ENCODE assay signal across 19 cellular contexts in genomic region chr3:24591661-24592555, GRCh38.
A peak's percentile ranks its signal among the peaks of the same experiment; 100 is the strongest.
DNase-seq lines count a peak whose midpoint lies in the region; ATAC-seq and TF ChIP-seq lines count a peak whose summit lies in the region.
"Had no signal": no experiment of that assay in that cellular context is flagged by ENCODE, and none has a peak within 500 bp of the region (broad histone marks: within the 10 kb centered on the region; RNA-seq: fewer than 3 reads in every experiment).

No MANE protein-coding gene starts in this region.

- no peak overlapping the region for H3K9ac ChIP-seq in HCT116 (ENCODE audit: low read length)

- H4K20me1 ChIP-seq in HCT116 (ENCODE audit: insufficient read depth), result no peaks in the 10 kb centered on the region

- no peak overlapping the region for H2AFZ ChIP-seq in HCT116 (ENCODE audit: low read depth, low read length, poor library complexity, severe bottlenecking)

- no peaks in the 10 kb centered on the region for H3K9me3 Mint-ChIP-seq in activated CD4-positive, alpha-beta T cell treated with anti-CD3 and anti-CD28 coated beads for 36 hours (ENCODE audit: low read depth)
- H3K9me3 Mint-ChIP-seq: activated CD4-positive, alpha-beta memory T cell treated with anti-CD3 and anti-CD28 coated beads for 36 hours had no signal

- no peaks in the 10 kb centered on the region; the same call in 1 of the 2 replicates for H3K27me3 ChIP-seq in HCT116 (ENCODE audit: insufficient read depth, low read length)
- no peaks in the 10 kb centered on the region for H3K27me3 ChIP-seq in RWPE2 (ENCODE audit: insufficient read depth, poor library complexity, severe bottlenecking)
- H3K27me3 ChIP-seq: thyroid gland had no signal

- no peak for TF ChIP-seq POLR2A in HCT116 (IDR thresholded peaks at IDR 0.05; ENCODE audit: borderline replicate concordance, extremely low read depth, insufficient read depth, insufficient read length)

- CTCF ChIA-PET in HCT116 (lab: Charles Lee), result no interaction called here
- CTCF ChIA-PET in activated CD4-positive, alpha-beta T cell treated with anti-CD3 and anti-CD28 coated beads for 36 hours (lab: Charles Lee), result no interaction called here
- CTCF ChIA-PET in GM10248 (lab: Yijun Ruan, JAX), result interaction anchor here (1.3 to 1.9 kb wide), 2 partner anchors 11 to 17 kb away, joined by 3 to 6 read pairs; no protein-coding TSS in a partner anchor

- H3K36me3 ChIP-seq in HCT116 (ENCODE audit: control insufficient read depth in 1 of 2, insufficient read depth in 2 of 2, low read length in 2 of 2) (no peaks in the 10 kb centered on the region), RWPE2 (ENCODE audit: low read depth) (no peaks in the 10 kb centered on the region)
- H3K36me3 ChIP-seq: neutrophil, thyroid gland had no signal

- DNase-seq in A172 (ENCODE audit: low spot score) (peak; percentile 12), HCT116 (ENCODE audit: low read depth, low spot score) (no peak), RWPE2 (ENCODE audit: low spot score) (peak; percentile 80), glomerular visceral epithelial cell (ENCODE audit: extremely low spot score) (peak; percentile 32), GM19238 (ENCODE audit: insufficient read length, low spot score) (no peak), GM10248 (ENCODE audit: extremely low spot score) (no peak)
- no peak for DNase-seq in activated CD4-positive, alpha-beta T cell treated with anti-CD3 and anti-CD28 coated beads for 36 hours
- DNase-seq: ACHN; activated CD4-positive, alpha-beta memory T cell treated with anti-CD3 and anti-CD28 coated beads for 36 hours; activated effector memory CD4-positive, alpha-beta T cell treated with anti-CD3 and anti-CD28 coated beads, Interleukin-2, amount 50 U/mL, for 16 hours; central memory CD4-positive, alpha-beta T cell; DMS79; hypothalamus; SHP77; stimulated activated CD4-positive, alpha-beta T cell treated with anti-CD3 and anti-CD28 coated beads, Interleukin-12 subunit alpha, Interleukin-12 subunit beta, amount 100 ng/mL, for 4 hours; thyroid gland had no signal

- POLR2A ChIA-PET in HCT116 (lab: Charles Lee) (no interaction called here), GM10248 (lab: Yijun Ruan, JAX) (no interaction called here)
- POLR2A ChIA-PET in activated CD4-positive, alpha-beta T cell treated with anti-CD3 and anti-CD28 coated beads for 36 hours (lab: Charles Lee), result no interaction called here

- H3K4me1 Mint-ChIP-seq in activated CD4-positive, alpha-beta T cell treated with anti-CD3 and anti-CD28 coated beads for 36 hours, result no peaks in the 10 kb centered on the region

- H3K9me3 ChIP-seq in HCT116 (ENCODE audit: control insufficient read depth in 1 of 2, insufficient read depth in 1 of 2, low read depth in 1 of 2, low read length in 2 of 2) (no peaks in the 10 kb centered on the region), RWPE2 (ENCODE audit: severe bottlenecking) (no peaks in the 10 kb centered on the region)
- H3K9me3 ChIP-seq: neutrophil, thyroid gland had no signal

- H3K4me3 ChIP-seq in HCT116 (replicated peaks in 1 of 2; ENCODE audit: low read depth in 1 of 2, low read length in 2 of 2), result no peak overlapping the region
- no peak overlapping the region for H3K4me3 ChIP-seq in RWPE2 (ENCODE audit: severe bottlenecking)
- H3K4me3 ChIP-seq: thyroid gland had no signal

- peaks cover 0 to 12% of the 10 kb centered on the region in 2 experiments; a peak in 2 of 4 replicates for H3K4me1 ChIP-seq in HCT116 (ENCODE audit: control insufficient read depth in 1 of 2, insufficient read depth in 2 of 2, low read length in 2 of 2)
- H3K4me1 ChIP-seq in RWPE2 (ENCODE audit: insufficient read depth, poor library complexity, severe bottlenecking), result peaks cover 46% of the 10 kb centered on the region

- H3K4me2 ChIP-seq in HCT116 (ENCODE audit: low read length), result peak overlapping the region; percentile 26

- TF ChIP-seq CTCF in HCT116 (IDR thresholded peaks at IDR 0.05 in 2 of 3, conservative IDR thresholded peaks at IDR 0.05 in 1 of 3; ENCODE audit: borderline replicate concordance in 1 of 3, insufficient read depth in 1 of 3, low read depth in 2 of 3, low read length in 2 of 3) (no peak), RWPE2 (IDR thresholded peaks at IDR 0.05; ENCODE audit: poor library complexity, severe bottlenecking) (no peak), GM10248 (IDR thresholded peaks at IDR 0.05; ENCODE audit: control extremely low read depth, extremely low read depth, low read depth, missing control alignments) (no peak)

- H3K27ac ChIP-seq in HCT116 (ENCODE audit: low read depth, low read length) (no peak overlapping the region), RWPE2 (ENCODE audit: poor library complexity, severe bottlenecking) (peak overlapping the region; percentile 85)
- H3K27ac ChIP-seq: HL-60, neutrophil, thyroid gland had no signal

- H3K4me3 Mint-ChIP-seq in activated CD4-positive, alpha-beta T cell treated with anti-CD3 and anti-CD28 coated beads for 36 hours, result no peak overlapping the region
- H3K4me3 Mint-ChIP-seq: activated CD4-positive, alpha-beta memory T cell treated with anti-CD3 and anti-CD28 coated beads for 36 hours had no signal

- BruUV-seq in HCT116 (replicated peaks; lab: Mats Ljungman, UMichigan), result no TSS peak

- H3K36me3 Mint-ChIP-seq in activated CD4-positive, alpha-beta T cell treated with anti-CD3 and anti-CD28 coated beads for 36 hours (ENCODE audit: low read depth), result no peaks in the 10 kb centered on the region
- H3K36me3 Mint-ChIP-seq: activated CD4-positive, alpha-beta memory T cell treated with anti-CD3 and anti-CD28 coated beads for 36 hours had no signal

- no peak for ATAC-seq in HCT116
- peak; percentile 94 for ATAC-seq in RWPE2 (ENCODE audit: low read depth)
- no peak; the same call in 2 of the 3 replicates for ATAC-seq in SK-N-SH treated with all-trans-retinoic acid at 6 μM for 48 hours
- no peak for ATAC-seq in activated CD4-positive, alpha-beta T cell treated with anti-CD3 and anti-CD28 coated beads for 36 hours

- intact Hi-C loops in HCT116 (cut with micrococcal nuclease), result no loop called here
- intact Hi-C loops in activated CD4-positive, alpha-beta T cell treated with anti-CD3 and anti-CD28 coated beads for 36 hours (cut with DNase I, micrococcal nuclease), result no loop called here

- peaks cover 6% of the 10 kb centered on the region for H3K27me3 Mint-ChIP-seq in activated CD4-positive, alpha-beta T cell treated with anti-CD3 and anti-CD28 coated beads for 36 hours
- H3K27me3 Mint-ChIP-seq: activated CD4-positive, alpha-beta memory T cell treated with anti-CD3 and anti-CD28 coated beads for 36 hours had no signal

- no peak for TF ChIP-seq RAD21 in HCT116 (IDR thresholded peaks at IDR 0.05; ENCODE audit: low read depth)

- no peaks in the 10 kb centered on the region for H3K9me2 ChIP-seq in HCT116 (ENCODE audit: insufficient read depth)

- H3K79me2 ChIP-seq in HCT116 (ENCODE audit: insufficient read depth, low read length), result no peaks in the 10 kb centered on the region

- no peak overlapping the region for H3K27ac Mint-ChIP-seq in activated CD4-positive, alpha-beta T cell treated with anti-CD3 and anti-CD28 coated beads for 36 hours
- H3K27ac Mint-ChIP-seq: activated CD4-positive, alpha-beta memory T cell treated with anti-CD3 and anti-CD28 coated beads for 36 hours had no signal

- RAD21 ChIA-PET in HCT116 (lab: Charles Lee; ENCODE audit: low non-redundant PET in 1 of 2, low total read pairs in 2 of 2, uncharacterized antibody in 2 of 2, unreplicated experiment in 2 of 2), result no interaction called here

TF ChIP-seq in HCT116, 20 proteins besides CTCF, POLR2A, EP300 and RAD21 (continues in another document):
- no peak for TF ChIP-seq FOSL1 (IDR thresholded peaks at IDR 0.05; ENCODE audit: low read depth)
- TF ChIP-seq SIN3A (IDR thresholded peaks at IDR 0.05; ENCODE audit: low read depth), result no peak
- no peak for TF ChIP-seq SP1 (IDR thresholded peaks at IDR 0.05; ENCODE audit: low read depth)
- no peak for TF ChIP-seq SRF (IDR thresholded peaks at IDR 0.05; ENCODE audit: low read depth)
- no peak for TF ChIP-seq ZFX (IDR thresholded peaks at IDR 0.05)
- TF ChIP-seq ELF1 (IDR thresholded peaks at IDR 0.05; ENCODE audit: borderline replicate concordance, low read depth), result no peak
- no peak for TF ChIP-seq ATF3 (IDR thresholded peaks at IDR 0.05)
- TF ChIP-seq TCF7L2 (IDR thresholded peaks at IDR 0.05; ENCODE audit: borderline replicate concordance, extremely low read depth, insufficient read depth, insufficient read length), result no peak

TF ChIP-seq in SK-N-SH treated with all-trans-retinoic acid at 6 μM for 48 hours, 23 proteins besides CTCF, POLR2A, EP300 and RAD21 (continues in another document):
- TF ChIP-seq ZNF565 (CRISPR knock-in tag; conservative IDR thresholded peaks at IDR 0.05; ENCODE audit: low read depth) (no peak), CREB5 (CRISPR knock-in tag; IDR thresholded peaks at IDR 0.05; ENCODE audit: low read depth) (no peak)

Comparison
In these comparisons a context has a peak if more than half of its experiments do, and no peak if none do; other contexts are left out.
1. DNase-seq: peak in A172 (single experiment), RWPE2 (single experiment) and glomerular visceral epithelial cell (single experiment); none in HCT116 (single experiment), activated CD4-positive, alpha-beta T cell treated with anti-CD3 and anti-CD28 coated beads for 36 hours (single experiment), GM19238 (single experiment) and GM10248 (single experiment).